ENCODE assay signal across 9 cellular contexts in the genomic region with DNA sequence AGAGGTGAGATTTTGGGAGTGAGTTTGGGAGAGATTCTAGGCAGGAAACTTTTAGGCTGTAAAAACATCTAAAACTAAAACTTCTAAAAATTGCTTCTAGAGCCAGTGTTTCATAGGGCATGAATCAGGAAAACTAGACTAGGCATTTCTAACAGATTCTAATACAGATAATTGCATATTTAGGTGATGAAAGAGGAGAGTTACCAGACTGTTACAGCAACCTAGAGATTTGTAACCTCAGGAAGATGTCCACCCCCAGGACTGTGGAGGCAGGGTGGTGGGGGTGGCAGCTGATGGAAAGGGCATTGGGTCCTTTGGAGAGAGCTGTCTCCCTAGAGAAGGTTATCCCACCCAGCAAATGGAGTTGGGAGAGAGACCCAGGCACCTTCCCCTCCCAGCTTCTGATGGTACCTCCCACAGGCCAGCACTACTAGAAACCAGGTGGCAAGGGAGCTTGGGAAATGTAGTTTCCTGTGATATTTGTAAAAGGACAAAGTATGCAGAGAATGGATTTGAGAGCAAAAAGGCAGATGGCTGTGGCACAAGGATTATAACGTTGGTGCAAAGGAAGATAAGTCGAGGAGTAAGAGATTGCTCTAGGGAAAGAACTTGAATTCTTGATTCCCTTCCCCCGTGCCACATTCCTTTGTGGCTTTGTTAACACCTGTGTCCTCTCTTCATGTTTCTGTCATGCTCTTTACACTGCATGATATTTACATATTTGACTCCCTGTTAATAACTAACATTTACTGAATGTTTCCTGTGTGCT.
DNase-seq lines count a peak whose midpoint lies in the region; ATAC-seq, FAIRE-seq and TF ChIP-seq lines count a peak whose summit lies in the region.
"Had no signal": no experiment of that assay in that cellular context is flagged by ENCODE, and none has a peak within 500 bp of the region (broad histone marks: within the 10 kb centered on the region; RNA-seq: fewer than 3 reads in every experiment).

No MANE protein-coding gene starts in this region.

- CTCF ChIA-PET in GM12878 (lab: Yijun Ruan, JAX) = no interaction called here
- CTCF ChIA-PET in RWPE1 (lab: Yijun Ruan, JAX) = no interaction called here
- CTCF ChIA-PET in activated CD4-positive, alpha-beta T cell treated with anti-CD3 and anti-CD28 coated beads, Interleukin-2, amount 10 ng/mL, durations not matched to agents 7 days and 5 days (lab: Charles Lee) = interaction anchor here (1.5 kb wide), 1 partner anchor 60 kb away, joined by 3 read pairs; no protein-coding TSS in a partner anchor

- intact Hi-C loops in GM12878 (cut with micrococcal nuclease; ENCODE audit: unreplicated experiment) = no loop called here

- H3K27me3 Mint-ChIP-seq in activated CD4-positive, alpha-beta T cell treated with anti-CD3 and anti-CD28 coated beads, Interleukin-2, amount 10 ng/mL, durations not matched to agents 7 days and 5 days = no peaks in the 10 kb centered on the region

- FAIRE-seq in GM12878 (lab: Jason Lieb, UNC) = no peak

- peaks cover 16% of the 10 kb centered on the region for H3K36me3 Mint-ChIP-seq in activated CD4-positive, alpha-beta T cell treated with anti-CD3 and anti-CD28 coated beads, Interleukin-2, amount 10 ng/mL, durations not matched to agents 7 days and 5 days (ENCODE audit: low read depth)

- peak; percentile 48 for ATAC-seq in GM19025 (IDR thresholded peaks at IDR 0.05; ENCODE audit: low read depth, unreplicated experiment)
- ATAC-seq in HG03175 (IDR thresholded peaks at IDR 0.05; ENCODE audit: unreplicated experiment) = peak; percentile 86
- ATAC-seq in GM12878 = peak; percentile 63
- no peak for ATAC-seq in HG03095 (IDR thresholded peaks at IDR 0.05; ENCODE audit: unreplicated experiment)

- H3K36me3 ChIP-seq in BLaER1 = peaks cover 68% of the 10 kb centered on the region
- H3K36me3 ChIP-seq in GM12878 (ENCODE audit: control insufficient read depth in 2 of 2, insufficient read depth in 2 of 2, low read length in 1 of 2) = peaks cover 4 to 5% of the 10 kb centered on the region in 2 experiments; a peak in 3 of 4 replicates

- H3K79me2 ChIP-seq in GM12878 (ENCODE audit: control insufficient read depth, insufficient read depth, low read length) = peaks cover 85% of the 10 kb centered on the region

- no peaks in the 10 kb centered on the region for H3K9me3 Mint-ChIP-seq in activated CD4-positive, alpha-beta T cell treated with anti-CD3 and anti-CD28 coated beads, Interleukin-2, amount 10 ng/mL, durations not matched to agents 7 days and 5 days

- peaks cover 100% of the 10 kb centered on the region for H4K20me1 ChIP-seq in BLaER1
- peaks cover 4% of the 10 kb centered on the region; the same call in 1 of the 2 replicates for H4K20me1 ChIP-seq in GM12878 (ENCODE audit: control insufficient read depth, insufficient read depth)

- no peak for TF ChIP-seq RAD21 in GM12878 (IDR thresholded peaks at IDR 0.05; ENCODE audit: insufficient read depth, low read depth, low read length)

- no peak overlapping the region for H3K27ac ChIP-seq in BLaER1
- no peak overlapping the region for H3K27ac ChIP-seq in GM12878 (ENCODE audit: control insufficient read depth, insufficient read depth)
- no peak overlapping the region for H3K27ac ChIP-seq in RWPE1

- TF ChIP-seq POLR2A in GM12878 (IDR thresholded peaks at IDR 0.05; ENCODE audit: low read depth, low read length) = no peak

- 100% methylated on average over 3 of the region's 3 CpGs for WGBS in GM12878 (ENCODE audit: insufficient coverage, insufficient replicate concordance, low lambda C conversion rate, missing lambda C conversion rate)

- DNase-seq in GM12878 (ENCODE audit: low read depth, low spot score) (no peak), NCI-H2107 treated with DMSO at 0.1 percent for 48 hours (lab: John Stamatoyannopoulos, UW; ENCODE audit: unreplicated experiment) (no peak), RWPE1 (ENCODE audit: low spot score) (no peak)
- DNase-seq in activated CD4-positive, alpha-beta T cell treated with anti-CD3 and anti-CD28 coated beads, Interleukin-2, amount 10 ng/mL, durations not matched to agents 7 days and 5 days = no peak
- DNase-seq: Caco-2 had no signal

- H3K9ac ChIP-seq in BLaER1 = no peak overlapping the region
- no peak overlapping the region for H3K9ac ChIP-seq in GM12878 (ENCODE audit: control insufficient read depth, insufficient read depth, low read length)

- H3K4me3 ChIP-seq in BLaER1 = no peak overlapping the region
- H3K4me3 ChIP-seq in GM12878 = no peak overlapping the region

- TF ChIP-seq EP300 in GM12878 (IDR thresholded peaks at IDR 0.05; ENCODE audit: borderline replicate concordance in 1 of 2, control insufficient read depth in 1 of 2, low read depth in 2 of 2, low read length in 2 of 2) = no peak

- TF ChIP-seq CTCF in GM12878 (IDR thresholded peaks at IDR 0.05 in 2 of 3, conservative IDR thresholded peaks at IDR 0.05 in 1 of 3; ENCODE audit: control insufficient read depth in 2 of 3, extremely low read depth in 1 of 3, insufficient read depth in 1 of 3, low read depth in 3 of 3, low read length in 3 of 3) (no peak), RWPE1 (conservative IDR thresholded peaks at IDR 0.05; ENCODE audit: low read depth) (no peak)

- H3K4me1 ChIP-seq in BLaER1 (peaks cover 92% of the 10 kb centered on the region), GM12878 (ENCODE audit: control insufficient read depth, insufficient read depth, low read length) (peaks cover 31% of the 10 kb centered on the region)
- H3K4me1 ChIP-seq: Caco-2 had no signal

- RAD21 ChIA-PET in GM12878 (lab: Charles Lee; ENCODE audit: unreplicated experiment) = interaction anchor here (1.2 kb wide), 1 partner anchor 32 kb away, joined by 3 read pairs; no protein-coding TSS in a partner anchor

- H3K27me3 ChIP-seq in BLaER1 (no peaks in the 10 kb centered on the region), GM12878 (replicated peaks in 1 of 2; ENCODE audit: control insufficient read depth in 2 of 2, insufficient read depth in 2 of 2, low read length in 1 of 2) (no peaks in the 10 kb centered on the region)

- no peak overlapping the region for H3K4me3 Mint-ChIP-seq in activated CD4-positive, alpha-beta T cell treated with anti-CD3 and anti-CD28 coated beads, Interleukin-2, amount 10 ng/mL, durations not matched to agents 7 days and 5 days

- H3K4me1 Mint-ChIP-seq in activated CD4-positive, alpha-beta T cell treated with anti-CD3 and anti-CD28 coated beads, Interleukin-2, amount 10 ng/mL, durations not matched to agents 7 days and 5 days = peaks cover 67% of the 10 kb centered on the region

- SMC1A ChIA-PET in GM12878 (lab: Charles Lee; ENCODE audit: uncharacterized antibody, unreplicated experiment) = interaction anchor here (0.9 kb wide), 1 partner anchor 28 kb away, joined by 3 read pairs; no protein-coding TSS in a partner anchor

- POLR2A ChIA-PET in GM12878 (lab: Charles Lee) = no interaction called here
- POLR2A ChIA-PET in RWPE1 (lab: Yijun Ruan, JAX; ENCODE audit: low non-redundant PET) = no interaction called here
- POLR2A ChIA-PET in activated CD4-positive, alpha-beta T cell treated with anti-CD3 and anti-CD28 coated beads, Interleukin-2, amount 10 ng/mL, durations not matched to agents 7 days and 5 days (lab: Charles Lee) = no interaction called here

- no TSS peak for BruUV-seq in GM12878 (replicated peaks; lab: Mats Ljungman, UMichigan)

- in situ Hi-C loops in GM12878 (cut with MboI) = no loop called here

- no peak overlapping the region for H2AFZ ChIP-seq in GM12878 (ENCODE audit: control insufficient read depth, low read depth, low read length)

- H3K9me3 ChIP-seq in BLaER1 (no peaks in the 10 kb centered on the region), GM12878 (replicated peaks; ENCODE audit: control insufficient read depth, insufficient read depth, low read length) (no peaks in the 10 kb centered on the region)
- H3K9me3 ChIP-seq: Caco-2 had no signal

- H3K4me2 ChIP-seq in BLaER1 = peak overlapping the region; percentile 16
- H3K4me2 ChIP-seq in GM12878 (ENCODE audit: control insufficient read depth, insufficient read depth) = peak overlapping the region; percentile 41; the same call in 1 of the 2 replicates

- H3K27ac Mint-ChIP-seq in activated CD4-positive, alpha-beta T cell treated with anti-CD3 and anti-CD28 coated beads, Interleukin-2, amount 10 ng/mL, durations not matched to agents 7 days and 5 days = no peak overlapping the region

TF ChIP-seq in GM12878, 131 proteins besides CTCF, POLR2A, EP300 and RAD21 (continues in another document):
- TF ChIP-seq SUPT20H (IDR thresholded peaks at IDR 0.05; ENCODE audit: borderline replicate concordance, control insufficient read depth, low read depth, low read length) (no peak), ASH2L (IDR thresholded peaks at IDR 0.05; ENCODE audit: borderline replicate concordance, low read depth) (no peak), IKZF1 (conservative IDR thresholded peaks at IDR 0.05) (no peak), TCF3 (IDR thresholded peaks at IDR 0.05; ENCODE audit: borderline replicate concordance, insufficient read depth, low read depth, low read length) (no peak), JUND (IDR thresholded peaks at IDR 0.05; ENCODE audit: low read depth, low read length) (no peak), IRF4 (IDR thresholded peaks at IDR 0.05; ENCODE audit: low read depth, low read length) (no peak), ZSCAN29 (IDR thresholded peaks at IDR 0.05) (no peak), RUNX3 (IDR thresholded peaks at IDR 0.05; ENCODE audit: low read length) (peak; percentile 8; the same call in 1 of the 2 replicates), PML (IDR thresholded peaks at IDR 0.05; ENCODE audit: low read length) (no peak), KAT2A (conservative IDR thresholded peaks at IDR 0.05; ENCODE audit: control insufficient read depth, low read depth, low read length) (no peak)
- TF ChIP-seq, protein P1, sequence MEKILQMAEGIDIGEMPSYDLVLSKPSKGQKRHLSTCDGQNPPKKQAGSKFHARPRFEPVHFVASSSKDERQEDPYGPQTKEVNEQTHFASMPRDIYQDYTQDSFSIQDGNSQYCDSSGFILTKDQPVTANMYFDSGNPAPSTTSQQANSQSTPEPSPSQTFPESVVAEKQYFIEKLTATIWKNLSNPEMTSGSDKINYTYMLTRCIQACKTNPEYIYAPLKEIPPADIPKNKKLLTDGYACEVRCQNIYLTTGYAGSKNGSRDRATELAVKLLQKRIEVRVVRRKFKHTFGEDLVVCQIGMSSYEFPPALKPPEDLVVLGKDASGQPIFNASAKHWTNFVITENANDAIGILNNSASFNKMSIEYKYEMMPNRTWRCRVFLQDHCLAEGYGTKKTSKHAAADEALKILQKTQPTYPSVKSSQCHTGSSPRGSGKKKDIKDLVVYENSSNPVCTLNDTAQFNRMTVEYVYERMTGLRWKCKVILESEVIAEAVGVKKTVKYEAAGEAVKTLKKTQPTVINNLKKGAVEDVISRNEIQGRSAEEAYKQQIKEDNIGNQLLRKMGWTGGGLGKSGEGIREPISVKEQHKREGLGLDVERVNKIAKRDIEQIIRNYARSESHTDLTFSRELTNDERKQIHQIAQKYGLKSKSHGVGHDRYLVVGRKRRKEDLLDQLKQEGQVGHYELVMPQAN (conservative IDR thresholded peaks at IDR 0.05) = no peak
